In genomic region chr17:68080411-68081150, GRCh38 we compare ENCODE assay signal across 17 cellular contexts. TPM values are rescaled to one million over a fixed set of nuclear protein-coding genes. Genes with fewer than 3 reads are reported as not detected.
A peak's percentile ranks its signal among the peaks of the same experiment; 100 is the strongest.
DNase-seq lines count a peak whose midpoint lies in the region; ATAC-seq and TF ChIP-seq lines count a peak whose summit lies in the region.
"Had no signal": no experiment of that assay in that cellular context is flagged by ENCODE, and none has a peak within 500 bp of the region (broad histone marks: within the 10 kb centered on the region; RNA-seq: fewer than 3 reads in every experiment).

No MANE protein-coding gene starts in this region.

- peak; percentile 57 for DNase-seq in activated effector memory CD4-positive, alpha-beta T cell treated with anti-CD3 and anti-CD28 coated beads, Interleukin-2, amount 50 U/mL, for 16 hours
- no peak for DNase-seq in activated effector memory CD4-positive, alpha-beta T cell treated with Interleukin-2 at 50 U/mL for 16 hours
- no peak for DNase-seq in mesenchymal stem cell
- DNase-seq in spleen: peak; percentile 70
- DNase-seq in activated T-cell treated with anti-CD3 and anti-CD28 coated beads, Interleukin-2, amount 50 U/mL, for 72 hours: no peak
- no peak for DNase-seq in NCI-H1105 treated with DMSO at 0.1 percent for 48 hours (lab: John Stamatoyannopoulos, UW)
- no peak for DNase-seq in KBM-7
- DNase-seq: AML-193; CD4-positive, alpha-beta T cell; DMS153; DMS79; GF-D8; HCEC 1CT had no signal

- no peak overlapping the region for H3K4me2 ChIP-seq in mesenchymal stem cell (ENCODE audit: low read length, poor library complexity, severe bottlenecking)
- H3K4me2 ChIP-seq: A549 had no signal

- no peak overlapping the region for H3K27ac Mint-ChIP-seq in activated T-cell treated with anti-CD3 and anti-CD28 coated beads, Interleukin-2, amount 50 U/mL, for 72 hours
- H3K27ac Mint-ChIP-seq: CD4-positive, alpha-beta T cell had no signal

- H2BK120ac ChIP-seq in mesenchymal stem cell (ENCODE audit: low read depth, low read length): no peak overlapping the region

- no peak overlapping the region for H3K4ac ChIP-seq in mesenchymal stem cell (ENCODE audit: low read depth in 1 of 2, low read length in 2 of 2)

- no peaks in the 10 kb centered on the region for H3K36me3 ChIP-seq in mesenchymal stem cell (ENCODE audit: control insufficient read depth in 1 of 2, insufficient read depth in 2 of 2, low read depth in 1 of 2, low read length in 2 of 2)
- H3K36me3 ChIP-seq in spleen: no peaks in the 10 kb centered on the region

- ATAC-seq in activated T-cell treated with anti-CD3 and anti-CD28 coated beads, Interleukin-2, amount 50 U/mL, for 72 hours (replicated peaks in 1 of 2): no peak

- H2BK15ac ChIP-seq in mesenchymal stem cell (ENCODE audit: low read depth, poor library complexity, severe bottlenecking): no peak overlapping the region

- no peaks in the 10 kb centered on the region for H3K9me3 ChIP-seq in mesenchymal stem cell (ENCODE audit: control insufficient read depth, low read length)
- peaks cover 0 to 7% (median 0%) of the 10 kb centered on the region in 8 donors for H3K9me3 ChIP-seq in spleen
- H3K9me3 ChIP-seq: A549, Caco-2 had no signal

- no peak overlapping the region for H3K9ac ChIP-seq in mesenchymal stem cell (ENCODE audit: low read length)

- H4K8ac ChIP-seq in mesenchymal stem cell (ENCODE audit: low read length): no peak overlapping the region

- peaks cover 3% of the 10 kb centered on the region in 2 donors for H3K9me3 Mint-ChIP-seq in activated T-cell treated with anti-CD3 and anti-CD28 coated beads, Interleukin-2, amount 50 U/mL, for 72 hours

- no peaks in the 10 kb centered on the region for H3K79me1 ChIP-seq in mesenchymal stem cell (replicated peaks; ENCODE audit: low read length, poor library complexity, severe bottlenecking)

- H3K23ac ChIP-seq in mesenchymal stem cell (ENCODE audit: low read length in 2 of 2): no peak overlapping the region

- no peaks in the 10 kb centered on the region for H3K36me3 Mint-ChIP-seq in activated T-cell treated with anti-CD3 and anti-CD28 coated beads, Interleukin-2, amount 50 U/mL, for 72 hours (ENCODE audit: insufficient read depth in 2 of 2)

- H3K4me3 Mint-ChIP-seq in activated T-cell treated with anti-CD3 and anti-CD28 coated beads, Interleukin-2, amount 50 U/mL, for 72 hours: no peak overlapping the region
- H3K4me3 Mint-ChIP-seq: CD4-positive, alpha-beta T cell had no signal

- in situ Hi-C loops in KBM-7 (cut with MboI; ENCODE audit: low pct_unique_long_range_greater_than_20kb, low sequenced_read_pairs): no loop called here

- no peak overlapping the region for H2BK12ac ChIP-seq in mesenchymal stem cell (ENCODE audit: low read length in 2 of 2)

- no peak overlapping the region for H3K18ac ChIP-seq in mesenchymal stem cell (ENCODE audit: low read depth in 1 of 2, low read length in 2 of 2)

- no peaks in the 10 kb centered on the region for H3K27me3 Mint-ChIP-seq in activated T-cell treated with anti-CD3 and anti-CD28 coated beads, Interleukin-2, amount 50 U/mL, for 72 hours (ENCODE audit: low read depth)
- H3K27me3 Mint-ChIP-seq: CD4-positive, alpha-beta T cell had no signal

- H3K14ac ChIP-seq in mesenchymal stem cell (ENCODE audit: low read length in 2 of 2): no peak overlapping the region

- no peak overlapping the region for H2AK5ac ChIP-seq in mesenchymal stem cell (ENCODE audit: low read length, severe bottlenecking)

- no peak for TF ChIP-seq CTCF in spleen (IDR thresholded peaks at IDR 0.05 in 8 of 11, conservative IDR thresholded peaks at IDR 0.05 in 3 of 11)

- no peak overlapping the region for H2AFZ ChIP-seq in mesenchymal stem cell (ENCODE audit: low read depth, low read length)

- intact Hi-C loops in spleen (cut with DNase I; ENCODE audit: low total_unique reads): no loop called here

- H2BK5ac ChIP-seq in mesenchymal stem cell (ENCODE audit: low read depth, low read length, poor library complexity, severe bottlenecking): no peak overlapping the region

- H3K27ac ChIP-seq in mesenchymal stem cell (ENCODE audit: low read length, poor library complexity, severe bottlenecking) (no peak overlapping the region), spleen (no peak overlapping the region)
- H3K27ac ChIP-seq: 22Rv1, A549, C4-2B had no signal

- H3K4me1 Mint-ChIP-seq in activated T-cell treated with anti-CD3 and anti-CD28 coated beads, Interleukin-2, amount 50 U/mL, for 72 hours (ENCODE audit: low read depth): peaks cover 12% of the 10 kb centered on the region

- H3K4me3 ChIP-seq in mesenchymal stem cell (ENCODE audit: insufficient read depth in 1 of 2, low read depth in 1 of 2, low read length in 2 of 2) (peak overlapping the region in 1 of 2 experiments; percentile 3), spleen (no peak overlapping the region)
- H3K4me3 ChIP-seq: A549 had no signal

- WGBS in mesenchymal stem cell: 98% methylated on average over 45 of the region's 46 CpGs
- WGBS in spleen, 5 donors: 96 to 98% (median 97%) methylated on average over 36 to 46 of the region's 46 CpGs

- H4K91ac ChIP-seq in mesenchymal stem cell (ENCODE audit: low read length): peak overlapping the region; percentile 46

- no peak for TF ChIP-seq POLR2A in spleen (IDR thresholded peaks at IDR 0.05)

- H3K4me1 ChIP-seq in mesenchymal stem cell (ENCODE audit: control insufficient read depth, insufficient read depth, low read depth, low read length): no peaks in the 10 kb centered on the region
- H3K4me1 ChIP-seq in spleen: peaks cover 1 to 17% (median 7%) of the 10 kb centered on the region in 6 donors
- H3K4me1 ChIP-seq: A549 had no signal

- H3K27me3 ChIP-seq in mesenchymal stem cell (ENCODE audit: control insufficient read depth in 1 of 2, insufficient read depth in 1 of 2, low read length in 2 of 2): no peaks in the 10 kb centered on the region
- no peaks in the 10 kb centered on the region for H3K27me3 ChIP-seq in spleen (replicated peaks in 1 of 7)

RNA-seq across cellular contexts. Expression of gene KPNA2, which starts 45.0 kb away (rescaled TPM):
- polyA plus RNA-seq in mesenchymal stem cell (2013, experiment 1 of 2): 92.3 TPM
- 90.7 TPM for polyA plus RNA-seq in mesenchymal stem cell (2013, experiment 2 of 2)
- 10 to 100 TPM; 22.1 to 49.2 (median 38.5) TPM for total RNA-seq in spleen
- 10 to 100 TPM; 12.4 to 32.5 (median 31.4) TPM for polyA plus RNA-seq in spleen
- total RNA-seq in activated T-cell treated with anti-CD3 and anti-CD28 coated beads, Interleukin-2, amount 50 U/mL, for 72 hours: 100 to 1,000 TPM; 193 to 201 TPM

Comparison
In these comparisons a context has a peak if more than half of its experiments do, and no peak if none do; other contexts are left out.
1. DNase-seq: peak in activated effector memory CD4-positive, alpha-beta T cell treated with anti-CD3 and anti-CD28 coated beads, Interleukin-2, amount 50 U/mL, for 16 hours (single experiment) and spleen (single experiment); none in activated effector memory CD4-positive, alpha-beta T cell treated with Interleukin-2 at 50 U/mL for 16 hours (single experiment), mesenchymal stem cell (single experiment), activated T-cell treated with anti-CD3 and anti-CD28 coated beads, Interleukin-2, amount 50 U/mL, for 72 hours (0 of 2), NCI-H1105 treated with DMSO at 0.1 percent for 48 hours (single experiment) and KBM-7 (single experiment).